ENCODE assay signal across 8 cellular contexts in the genomic region with DNA sequence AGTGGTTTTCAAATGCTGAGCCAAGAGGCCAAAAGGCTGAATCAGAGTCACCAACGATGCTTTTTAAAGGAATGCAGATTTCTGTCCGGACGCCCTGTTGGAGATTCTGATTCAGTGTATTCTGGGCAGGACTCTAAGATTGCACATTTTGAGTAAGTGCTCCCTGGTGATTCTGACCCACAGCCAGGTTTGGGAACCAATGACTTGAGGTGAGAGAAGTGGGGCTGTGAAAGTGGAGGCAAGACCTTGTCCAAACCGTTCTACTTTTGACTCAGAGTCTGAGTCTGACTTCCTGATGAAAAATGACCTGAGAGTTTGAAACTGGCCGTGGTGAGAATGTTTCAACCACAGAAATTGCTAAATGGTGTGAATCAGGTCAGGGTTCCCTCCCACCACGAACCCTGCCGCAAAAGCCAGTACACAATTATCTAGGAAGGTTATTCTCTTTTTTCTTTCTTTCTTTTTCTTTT.
DNase-seq lines count a peak whose midpoint lies in the region; ATAC-seq and TF ChIP-seq lines count a peak whose summit lies in the region.

No MANE protein-coding gene starts in this region.

- H3K9ac ChIP-seq in fibroblast of lung (ENCODE audit: insufficient read depth, low read length): no peak overlapping the region

- peaks cover 7% of the 10 kb centered on the region for H3K4me1 ChIP-seq in fibroblast of lung (ENCODE audit: control insufficient read depth, extremely low read depth, insufficient read depth, low read length)

- no peaks in the 10 kb centered on the region for H4K20me1 ChIP-seq in fibroblast of lung (ENCODE audit: control insufficient read depth, extremely low read depth, insufficient read depth, low read length)

- H3K9me3 ChIP-seq in fibroblast of lung (ENCODE audit: control insufficient read depth, insufficient read depth, low read depth, low read length) (no peaks in the 10 kb centered on the region), WERI-Rb-1 (ENCODE audit: severe bottlenecking) (no peaks in the 10 kb centered on the region)

- no peak overlapping the region for H2AFZ ChIP-seq in fibroblast of lung (ENCODE audit: low read length)

- peaks cover 3% of the 10 kb centered on the region for H3K27me3 ChIP-seq in fibroblast of lung (ENCODE audit: control insufficient read depth, insufficient read depth, low read length)
- no peaks in the 10 kb centered on the region for H3K27me3 ChIP-seq in WERI-Rb-1 (ENCODE audit: insufficient read depth, low read depth, severe bottlenecking)

- no peaks in the 10 kb centered on the region for H3K79me2 ChIP-seq in fibroblast of lung (ENCODE audit: control insufficient read depth, insufficient read depth, low read length)

- H3K4me2 ChIP-seq in fibroblast of lung (ENCODE audit: extremely low read depth, insufficient read depth, low read length): peak overlapping the region; percentile 48

- DNase-seq in GM04504 (ENCODE audit: low read depth) (peak; percentile 90), fibroblast of lung (ENCODE audit: low read depth in 2 of 2) (peak; percentile 62 to 99), omental fat pad (ENCODE audit: low spot score) (no peak), GDM1 (lab: John Stamatoyannopoulos, UW) (no peak), WERI-Rb-1 (no peak)
- DNase-seq in activated effector memory CD4-positive, alpha-beta T cell treated with anti-CD3 and anti-CD28 coated beads, Interleukin-2, amount 50 U/mL, for 16 hours: no peak

- H3K4me3 ChIP-seq in fibroblast of lung (replicated peaks in 1 of 4; ENCODE audit: control extremely low read depth in 1 of 4, insufficient read depth in 1 of 4, low read depth in 3 of 4, low read length in 4 of 4) (no peak overlapping the region), WERI-Rb-1 (ENCODE audit: low read depth, low read length) (no peak overlapping the region)

- peak overlapping the region; percentile 47 for H3K27ac ChIP-seq in fibroblast of lung (ENCODE audit: insufficient read depth, low read length)
- no peak overlapping the region for H3K27ac ChIP-seq in WERI-Rb-1

- no peaks in the 10 kb centered on the region for H3K36me3 ChIP-seq in fibroblast of lung (ENCODE audit: control insufficient read depth, insufficient read depth, low read length)
- H3K36me3 ChIP-seq in WERI-Rb-1: no peaks in the 10 kb centered on the region

- TF ChIP-seq CTCF in fibroblast of lung (conservative IDR thresholded peaks at IDR 0.05 in 1 of 2, IDR thresholded peaks at IDR 0.05 in 1 of 2; ENCODE audit: low read depth in 1 of 2, low read length in 2 of 2) (no peak), omental fat pad (IDR thresholded peaks at IDR 0.05) (no peak), WERI-Rb-1 (IDR thresholded peaks at IDR 0.05; ENCODE audit: low read depth, low read length) (no peak)

- peak; percentile 93 for ATAC-seq in GM21423 (IDR thresholded peaks at IDR 0.05; ENCODE audit: unreplicated experiment)
- ATAC-seq in HG03565 (IDR thresholded peaks at IDR 0.05; ENCODE audit: unreplicated experiment): peak; percentile 87
- ATAC-seq in omental fat pad (ENCODE audit: low FRiP score): no peak

Comparison
In these comparisons a context has a peak if more than half of its experiments do, and no peak if none do; other contexts are left out.
1. DNase-seq: peak in GM04504 (single experiment) and fibroblast of lung (2 of 2); none in activated effector memory CD4-positive, alpha-beta T cell treated with anti-CD3 and anti-CD28 coated beads, Interleukin-2, amount 50 U/mL, for 16 hours (single experiment), omental fat pad (single experiment), GDM1 (single experiment) and WERI-Rb-1 (single experiment).